ENCODE assay signal across 23 cellular contexts in genomic region chr14:21275261-21275858, GRCh38. TPM values are rescaled to one million over a fixed set of nuclear protein-coding genes. Genes with fewer than 3 reads are reported as not detected.
DNase-seq lines count a peak whose midpoint lies in the region; ATAC-seq, FAIRE-seq and TF ChIP-seq lines count a peak whose summit lies in the region.
"Had no signal": no experiment of that assay in that cellular context is flagged by ENCODE, and none has a peak within 500 bp of the region (broad histone marks: within the 10 kb centered on the region; RNA-seq: fewer than 3 reads in every experiment).

No MANE protein-coding gene starts in this region.

- H3K4me3 Mint-ChIP-seq in activated CD8-positive, alpha-beta T cell treated with anti-CD3 and anti-CD28 coated beads, Interleukin-2, amount 10 ng/mL, durations not matched to agents 7 days and 5 days = no peak overlapping the region
- H3K4me3 Mint-ChIP-seq in activated CD8-positive, alpha-beta T cell treated with anti-CD3 and anti-CD28 coated beads for 36 hours = no peak overlapping the region
- H3K4me3 Mint-ChIP-seq in stimulated activated effector memory CD8-positive, alpha-beta T cell treated with anti-CD3 and anti-CD28 coated beads, Interleukin-12 subunit alpha, Interleukin-12 subunit beta, amount 100 ng/mL, for 72 hours = peak overlapping the region; percentile 16
- H3K4me3 Mint-ChIP-seq in natural killer cell treated with Interleukin-12 subunit alpha and Interleukin-12 subunit beta and Interleukin-15 and Interleukin-18, amount 100 ng/mL, for 72 hours = no peak overlapping the region
- H3K4me3 Mint-ChIP-seq: CD14-positive monocyte, HFFc6, natural killer cell had no signal

- H3K36me3 Mint-ChIP-seq in activated CD8-positive, alpha-beta T cell treated with anti-CD3 and anti-CD28 coated beads, Interleukin-2, amount 10 ng/mL, durations not matched to agents 7 days and 5 days (ENCODE audit: low read depth) = no peaks in the 10 kb centered on the region
- no peaks in the 10 kb centered on the region for H3K36me3 Mint-ChIP-seq in activated CD8-positive, alpha-beta T cell treated with anti-CD3 and anti-CD28 coated beads for 36 hours (ENCODE audit: low read depth)
- no peaks in the 10 kb centered on the region for H3K36me3 Mint-ChIP-seq in stimulated activated effector memory CD8-positive, alpha-beta T cell treated with anti-CD3 and anti-CD28 coated beads, Interleukin-12 subunit alpha, Interleukin-12 subunit beta, amount 100 ng/mL, for 72 hours
- no peaks in the 10 kb centered on the region for H3K36me3 Mint-ChIP-seq in natural killer cell treated with Interleukin-12 subunit alpha and Interleukin-12 subunit beta and Interleukin-15 and Interleukin-18, amount 100 ng/mL, for 72 hours
- H3K36me3 Mint-ChIP-seq: CD14-positive monocyte, natural killer cell had no signal

- H3K27ac Mint-ChIP-seq in activated CD8-positive, alpha-beta T cell treated with anti-CD3 and anti-CD28 coated beads, Interleukin-2, amount 10 ng/mL, durations not matched to agents 7 days and 5 days = peak overlapping the region; percentile 7
- no peak overlapping the region for H3K27ac Mint-ChIP-seq in activated CD8-positive, alpha-beta T cell treated with anti-CD3 and anti-CD28 coated beads for 36 hours
- H3K27ac Mint-ChIP-seq in stimulated activated effector memory CD8-positive, alpha-beta T cell treated with anti-CD3 and anti-CD28 coated beads, Interleukin-12 subunit alpha, Interleukin-12 subunit beta, amount 100 ng/mL, for 72 hours = peak overlapping the region; percentile 53
- no peak overlapping the region for H3K27ac Mint-ChIP-seq in natural killer cell treated with Interleukin-12 subunit alpha and Interleukin-12 subunit beta and Interleukin-15 and Interleukin-18, amount 100 ng/mL, for 72 hours
- H3K27ac Mint-ChIP-seq: CD14-positive monocyte, HFFc6 had no signal

- CTCF ChIA-PET in activated CD8-positive, alpha-beta T cell treated with anti-CD3 and anti-CD28 coated beads, Interleukin-2, amount 10 ng/mL, durations not matched to agents 7 days and 5 days (lab: Charles Lee) = interaction anchor here (1.0 to 1.5 kb wide), 2 partner anchors 19 to 282 kb away, joined by 3 to 4 read pairs; no protein-coding TSS in a partner anchor
- CTCF ChIA-PET in activated CD8-positive, alpha-beta T cell treated with anti-CD3 and anti-CD28 coated beads for 36 hours (lab: Charles Lee) = interaction anchor here (0.9 kb wide), 1 partner anchor 201 kb away, joined by 3 read pairs; no protein-coding TSS in a partner anchor

- POLR2A ChIA-PET in activated CD8-positive, alpha-beta T cell treated with anti-CD3 and anti-CD28 coated beads, Interleukin-2, amount 10 ng/mL, durations not matched to agents 7 days and 5 days (lab: Charles Lee) = no interaction called here
- POLR2A ChIA-PET in activated CD8-positive, alpha-beta T cell treated with anti-CD3 and anti-CD28 coated beads for 36 hours (lab: Charles Lee) = interaction anchor here (0.6 to 4.9 kb wide), 2 partner anchors 11 to 19 kb away, joined by 3 to 14 read pairs; no protein-coding TSS in a partner anchor

- intact Hi-C loops in activated CD8-positive, alpha-beta T cell treated with anti-CD3 and anti-CD28 coated beads for 36 hours (cut with micrococcal nuclease) = no loop called here
- intact Hi-C loops in kidney (cut with DNase I) = no loop called here

- H3K9ac ChIP-seq in kidney (ENCODE audit: low read length in 2 of 2) = no peak overlapping the region
- H3K9ac ChIP-seq: KMS-11 had no signal

- H3K9me3 Mint-ChIP-seq in activated CD8-positive, alpha-beta T cell treated with anti-CD3 and anti-CD28 coated beads, Interleukin-2, amount 10 ng/mL, durations not matched to agents 7 days and 5 days (ENCODE audit: insufficient read depth) = no peaks in the 10 kb centered on the region
- no peaks in the 10 kb centered on the region for H3K9me3 Mint-ChIP-seq in activated CD8-positive, alpha-beta T cell treated with anti-CD3 and anti-CD28 coated beads for 36 hours
- H3K9me3 Mint-ChIP-seq in stimulated activated effector memory CD8-positive, alpha-beta T cell treated with anti-CD3 and anti-CD28 coated beads, Interleukin-12 subunit alpha, Interleukin-12 subunit beta, amount 100 ng/mL, for 72 hours = no peaks in the 10 kb centered on the region
- no peaks in the 10 kb centered on the region for H3K9me3 Mint-ChIP-seq in natural killer cell treated with Interleukin-12 subunit alpha and Interleukin-12 subunit beta and Interleukin-15 and Interleukin-18, amount 100 ng/mL, for 72 hours
- H3K9me3 Mint-ChIP-seq: HFFc6, natural killer cell had no signal

- no peaks in the 10 kb centered on the region for H3K9me3 ChIP-seq in kidney (ENCODE audit: control insufficient read depth in 1 of 2, low read length in 2 of 2)
- H3K9me3 ChIP-seq: A549, gastrocnemius medialis, psoas muscle, spleen had no signal

- no peak for FAIRE-seq in kidney (lab: Jason Lieb, UNC)
- FAIRE-seq: A549 had no signal

- no peak overlapping the region for H3K27ac ChIP-seq in kidney (ENCODE audit: low read depth in 2 of 2, low read length in 2 of 2)
- H3K27ac ChIP-seq: A549, gastrocnemius medialis, KMS-11, psoas muscle, spleen had no signal

- no peak for DNase-seq in activated CD8-positive, alpha-beta T cell treated with anti-CD3 and anti-CD28 coated beads, Interleukin-2, amount 10 ng/mL, durations not matched to agents 7 days and 5 days
- DNase-seq in activated CD8-positive, alpha-beta T cell treated with anti-CD3 and anti-CD28 coated beads for 36 hours = no peak
- DNase-seq in NCI-H446 treated with DMSO at 0.1 percent for 48 hours (lab: John Stamatoyannopoulos, UW) (peak; percentile 36), cerebellar cortex (ENCODE audit: low spot score) (peak; percentile 68), kidney (no peak)
- no peak for DNase-seq in stimulated activated effector memory CD8-positive, alpha-beta T cell treated with anti-CD3 and anti-CD28 coated beads, Interleukin-12 subunit alpha, Interleukin-12 subunit beta, amount 100 ng/mL, for 72 hours (ENCODE audit: low spot score in 2 of 2)
- no peak for DNase-seq in natural killer cell treated with Interleukin-12 subunit alpha and Interleukin-12 subunit beta and Interleukin-15 and Interleukin-18, amount 100 ng/mL, for 72 hours (ENCODE audit: low spot score)
- DNase-seq: activated CD4-positive, alpha-beta T cell treated with anti-CD3 and anti-CD28 coated beads for 48 hours; amygdala; gastrocnemius medialis; HFFc6; left colon; mesendoderm; natural killer cell; NCI-H1092; psoas muscle; spleen had no signal

- no peak for ATAC-seq in activated CD8-positive, alpha-beta T cell treated with anti-CD3 and anti-CD28 coated beads, Interleukin-2, amount 10 ng/mL, durations not matched to agents 7 days and 5 days
- ATAC-seq in activated CD8-positive, alpha-beta T cell treated with anti-CD3 and anti-CD28 coated beads for 36 hours = no peak
- no peak for ATAC-seq in stimulated activated effector memory CD8-positive, alpha-beta T cell treated with anti-CD3 and anti-CD28 coated beads, Interleukin-12 subunit alpha, Interleukin-12 subunit beta, amount 100 ng/mL, for 72 hours
- ATAC-seq in natural killer cell treated with Interleukin-12 subunit alpha and Interleukin-12 subunit beta and Interleukin-15 and Interleukin-18, amount 100 ng/mL, for 72 hours = no peak
- ATAC-seq in HG02938 (IDR thresholded peaks at IDR 0.05; ENCODE audit: unreplicated experiment) = no peak
- ATAC-seq: gastrocnemius medialis, left colon, natural killer cell, psoas muscle had no signal

- H3K4me1 ChIP-seq in kidney (ENCODE audit: control insufficient read depth in 1 of 2, insufficient read depth in 1 of 2, low read depth in 1 of 2, low read length in 2 of 2) = no peaks in the 10 kb centered on the region
- H3K4me1 ChIP-seq: A549, gastrocnemius medialis, psoas muscle had no signal

- H3K4me3 ChIP-seq in kidney (ENCODE audit: low read length in 2 of 2) = no peak overlapping the region
- H3K4me3 ChIP-seq: A549, gastrocnemius medialis, psoas muscle, spleen had no signal

- H3K36me3 ChIP-seq in kidney (ENCODE audit: control insufficient read depth in 1 of 2, insufficient read depth in 2 of 2, low read length in 2 of 2) = no peaks in the 10 kb centered on the region
- H3K36me3 ChIP-seq: gastrocnemius medialis, spleen had no signal

- H3K4me1 Mint-ChIP-seq in activated CD8-positive, alpha-beta T cell treated with anti-CD3 and anti-CD28 coated beads, Interleukin-2, amount 10 ng/mL, durations not matched to agents 7 days and 5 days (ENCODE audit: low read depth) = peaks cover 3% of the 10 kb centered on the region
- H3K4me1 Mint-ChIP-seq in activated CD8-positive, alpha-beta T cell treated with anti-CD3 and anti-CD28 coated beads for 36 hours (ENCODE audit: low read depth) = peaks cover 4% of the 10 kb centered on the region
- H3K4me1 Mint-ChIP-seq in stimulated activated effector memory CD8-positive, alpha-beta T cell treated with anti-CD3 and anti-CD28 coated beads, Interleukin-12 subunit alpha, Interleukin-12 subunit beta, amount 100 ng/mL, for 72 hours = no peaks in the 10 kb centered on the region
- H3K4me1 Mint-ChIP-seq in natural killer cell treated with Interleukin-12 subunit alpha and Interleukin-12 subunit beta and Interleukin-15 and Interleukin-18, amount 100 ng/mL, for 72 hours (ENCODE audit: low read depth in 2 of 2) = peaks cover 0 to 3% of the 10 kb centered on the region in 2 donors

- peaks cover 2% of the 10 kb centered on the region for H3K27me3 Mint-ChIP-seq in activated CD8-positive, alpha-beta T cell treated with anti-CD3 and anti-CD28 coated beads, Interleukin-2, amount 10 ng/mL, durations not matched to agents 7 days and 5 days (ENCODE audit: low read depth)
- H3K27me3 Mint-ChIP-seq in activated CD8-positive, alpha-beta T cell treated with anti-CD3 and anti-CD28 coated beads for 36 hours = no peaks in the 10 kb centered on the region
- no peaks in the 10 kb centered on the region for H3K27me3 Mint-ChIP-seq in natural killer cell treated with Interleukin-12 subunit alpha and Interleukin-12 subunit beta and Interleukin-15 and Interleukin-18, amount 100 ng/mL, for 72 hours

- no peak for TF ChIP-seq CTCF in activated CD8-positive, alpha-beta T cell treated with anti-CD3 and anti-CD28 coated beads for 36 hours (IDR thresholded peaks at IDR 0.05)
- TF ChIP-seq CTCF in kidney (IDR thresholded peaks at IDR 0.05; ENCODE audit: borderline replicate concordance, extremely low read depth, insufficient read depth) = no peak

RNA-seq across cellular contexts. Expression of gene RPGRIP1, which starts 4.5 kb away (rescaled TPM):
- total RNA-seq in activated CD8-positive, alpha-beta T cell treated with anti-CD3 and anti-CD28 coated beads, Interleukin-2, amount 10 ng/mL, durations not matched to agents 7 days and 5 days = not detected
- not detected for total RNA-seq in activated CD8-positive, alpha-beta T cell treated with anti-CD3 and anti-CD28 coated beads for 36 hours
- 0.47 TPM for total RNA-seq in kidney
- polyA plus RNA-seq in kidney (ENCODE audit: insufficient read depth, low read depth, low replicate concordance) = not detected
- under 1 TPM in 1 of 2 donors, not detected in 1; 0.17 TPM for total RNA-seq in natural killer cell treated with Interleukin-12 subunit alpha and Interleukin-12 subunit beta and Interleukin-15 and Interleukin-18, amount 100 ng/mL, for 72 hours
- total RNA-seq: cardiac septum, Daoy, gastrocnemius medialis, HFFc6, psoas muscle had no signal

RNA-seq across cellular contexts. Expression of gene HNRNPC, which starts 6.1 kb away (rescaled TPM):
- 100 to 1,000 TPM; 768 to 782 TPM for total RNA-seq in activated CD8-positive, alpha-beta T cell treated with anti-CD3 and anti-CD28 coated beads, Interleukin-2, amount 10 ng/mL, durations not matched to agents 7 days and 5 days
- 1,000 to 10,000 TPM; 1,078 to 1,115 TPM for total RNA-seq in activated CD8-positive, alpha-beta T cell treated with anti-CD3 and anti-CD28 coated beads for 36 hours
- 398 TPM for total RNA-seq in kidney
- 462 TPM for polyA plus RNA-seq in kidney (ENCODE audit: insufficient read depth, low read depth, low replicate concordance)
- 100 to 1,000 TPM; 834 to 917 TPM for total RNA-seq in natural killer cell treated with Interleukin-12 subunit alpha and Interleukin-12 subunit beta and Interleukin-15 and Interleukin-18, amount 100 ng/mL, for 72 hours

Comparison
In these comparisons a context has a peak if more than half of its experiments do, and no peak if none do; other contexts are left out.
1. H3K27ac Mint-ChIP-seq: peak in activated CD8-positive, alpha-beta T cell treated with anti-CD3 and anti-CD28 coated beads, Interleukin-2, amount 10 ng/mL, durations not matched to agents 7 days and 5 days (single experiment) and stimulated activated effector memory CD8-positive, alpha-beta T cell treated with anti-CD3 and anti-CD28 coated beads, Interleukin-12 subunit alpha, Interleukin-12 subunit beta, amount 100 ng/mL, for 72 hours (single experiment); none in activated CD8-positive, alpha-beta T cell treated with anti-CD3 and anti-CD28 coated beads for 36 hours (single experiment) and natural killer cell treated with Interleukin-12 subunit alpha and Interleukin-12 subunit beta and Interleukin-15 and Interleukin-18, amount 100 ng/mL, for 72 hours (0 of 2).
2. DNase-seq: peak in NCI-H446 treated with DMSO at 0.1 percent for 48 hours (single experiment) and cerebellar cortex (single experiment); none in activated CD8-positive, alpha-beta T cell treated with anti-CD3 and anti-CD28 coated beads, Interleukin-2, amount 10 ng/mL, durations not matched to agents 7 days and 5 days (single experiment), activated CD8-positive, alpha-beta T cell treated with anti-CD3 and anti-CD28 coated beads for 36 hours (single experiment), stimulated activated effector memory CD8-positive, alpha-beta T cell treated with anti-CD3 and anti-CD28 coated beads, Interleukin-12 subunit alpha, Interleukin-12 subunit beta, amount 100 ng/mL, for 72 hours (0 of 2), kidney (single experiment) and natural killer cell treated with Interleukin-12 subunit alpha and Interleukin-12 subunit beta and Interleukin-15 and Interleukin-18, amount 100 ng/mL, for 72 hours (single experiment).